ENCODE assay signal across 14 cellular contexts in the genomic region with DNA sequence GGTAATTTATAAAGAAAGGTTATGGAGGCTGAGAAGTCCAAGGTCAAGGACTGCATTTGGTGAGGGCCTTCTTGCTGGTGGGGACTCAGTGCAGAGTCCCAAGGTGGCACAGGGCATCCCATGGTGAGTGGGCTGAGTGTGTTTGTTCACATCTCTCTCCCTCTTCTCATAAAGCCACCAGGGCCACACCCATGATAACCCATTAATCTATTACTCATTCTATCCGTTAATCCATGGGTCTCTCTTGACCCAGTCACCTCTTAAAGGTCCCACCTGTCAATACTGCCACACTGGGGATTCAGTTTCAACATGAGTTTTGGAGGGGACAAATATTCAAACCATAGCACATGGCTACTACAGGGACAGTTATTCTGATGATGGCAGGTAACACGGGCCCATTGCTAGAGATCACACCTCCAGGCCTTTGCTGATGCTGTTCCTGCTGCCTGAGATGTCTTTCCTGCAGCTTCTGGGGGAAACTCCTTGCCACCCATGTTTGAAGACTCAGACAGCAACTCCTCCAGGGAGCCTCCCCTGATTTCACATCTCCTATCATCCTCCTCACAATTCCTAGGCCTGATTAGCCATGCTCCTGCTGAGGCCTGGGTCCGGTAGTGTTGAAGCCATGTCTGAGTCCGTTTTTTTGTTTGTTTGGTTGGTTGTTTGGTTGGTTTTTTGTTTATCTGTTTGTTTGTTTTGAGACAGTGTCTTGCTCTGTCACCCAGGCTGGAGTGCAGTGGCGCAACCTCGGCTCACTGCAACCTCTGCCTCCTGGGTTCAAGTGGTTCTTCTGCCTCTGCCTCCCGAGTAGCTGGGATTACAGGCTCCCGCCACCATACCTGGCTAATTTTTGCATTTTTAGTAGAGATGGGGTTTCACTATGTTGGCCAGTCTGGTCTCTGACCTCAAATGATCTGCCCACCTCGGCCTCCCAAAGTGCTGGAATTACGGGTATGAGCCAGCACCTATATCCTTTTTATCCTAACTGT. TPM values are rescaled to one million over a fixed set of nuclear protein-coding genes. Genes with fewer than 3 reads are reported as not detected.
A peak's percentile ranks its signal among the peaks of the same experiment; 100 is the strongest.
DNase-seq lines count a peak whose midpoint lies in the region; ATAC-seq and TF ChIP-seq lines count a peak whose summit lies in the region.
"Had no signal": no experiment of that assay in that cellular context is flagged by ENCODE, and none has a peak within 500 bp of the region (broad histone marks: within the 10 kb centered on the region; RNA-seq: fewer than 3 reads in every experiment).

No MANE protein-coding gene starts in this region.

- H2AFZ ChIP-seq in Loucy (ENCODE audit: low read length) = peak overlapping the region; percentile 70; the same call in 1 of the 2 replicates

- H3K27me3 Mint-ChIP-seq in activated naive CD8-positive, alpha-beta T cell treated with anti-CD3 and anti-CD28 coated beads, Interleukin-2, amount 50 U/mL, for 24 hours = no peaks in the 10 kb centered on the region

- no peaks in the 10 kb centered on the region for H3K9me3 Mint-ChIP-seq in activated naive CD8-positive, alpha-beta T cell treated with anti-CD3 and anti-CD28 coated beads, Interleukin-2, amount 50 U/mL, for 24 hours

- no peaks in the 10 kb centered on the region for H4K20me1 ChIP-seq in Loucy (ENCODE audit: insufficient read depth, low read length, poor library complexity, severe bottlenecking)

- H3F3A ChIP-seq in Loucy (ENCODE audit: low read depth) = no peaks in the 10 kb centered on the region

- H3K4me3 ChIP-seq in heart left ventricle (peak overlapping the region in 3 of 12 donors; percentile 14 to 15 (median 15)), Loucy (ENCODE audit: low read length, poor library complexity, severe bottlenecking) (no peak overlapping the region), thoracic aorta (peak overlapping the region; percentile 40)
- H3K4me3 ChIP-seq: testis had no signal

- no peaks in the 10 kb centered on the region for H3K79me2 ChIP-seq in Loucy (ENCODE audit: insufficient read depth, low read length)

- H3K27me3 ChIP-seq in heart left ventricle = no peaks in the 10 kb centered on the region
- H3K27me3 ChIP-seq in Loucy (ENCODE audit: insufficient read depth, low read length, poor library complexity, severe bottlenecking) = no peaks in the 10 kb centered on the region
- H3K27me3 ChIP-seq in thoracic aorta (replicated peaks; ENCODE audit: insufficient read depth) = no peaks in the 10 kb centered on the region
- H3K27me3 ChIP-seq: testis had no signal

- intact Hi-C loops in heart left ventricle (cut with DNase I) (loop anchor here in 2 of 10 donors (2.0 to 10.0 kb wide), 2 partner anchors 51 to 75 kb away; no protein-coding TSS in a partner anchor), cardiac septum (cut with DNase I) (loop anchor here (5.0 kb wide), 1 partner anchor 78 kb away; no protein-coding TSS in a partner anchor)

- no peak overlapping the region for H3K9ac ChIP-seq in Loucy (ENCODE audit: low read depth, low read length, poor library complexity, severe bottlenecking)

- TF ChIP-seq POLR2A in heart left ventricle (IDR thresholded peaks at IDR 0.05) = no peak

- no peak for ATAC-seq in heart left ventricle
- ATAC-seq in activated naive CD8-positive, alpha-beta T cell treated with anti-CD3 and anti-CD28 coated beads, Interleukin-2, amount 50 U/mL, for 24 hours = peak; percentile 80
- ATAC-seq in thoracic aorta (ENCODE audit: insufficient number of reproducible peaks, low FRiP score, low read depth) = no peak
- ATAC-seq in GM21515 (IDR thresholded peaks at IDR 0.05; ENCODE audit: unreplicated experiment) = no peak

- H3K36me3 Mint-ChIP-seq in activated naive CD8-positive, alpha-beta T cell treated with anti-CD3 and anti-CD28 coated beads, Interleukin-2, amount 50 U/mL, for 24 hours (ENCODE audit: low read depth) = no peaks in the 10 kb centered on the region

- H3K36me3 ChIP-seq in heart left ventricle (no peaks in the 10 kb centered on the region), Loucy (ENCODE audit: insufficient read depth, low read length) (no peaks in the 10 kb centered on the region), thoracic aorta (no peaks in the 10 kb centered on the region)

- DNase-seq in heart left ventricle (no peak), cardiac septum (ENCODE audit: low spot score) (no peak), thoracic aorta (ENCODE audit: low spot score) (no peak), NCI-H1105 treated with DMSO at 0.1 percent for 48 hours (lab: John Stamatoyannopoulos, UW) (no peak)
- no peak for DNase-seq in activated naive CD8-positive, alpha-beta T cell treated with anti-CD3 and anti-CD28 coated beads, Interleukin-2, amount 50 U/mL, for 24 hours
- DNase-seq: activated CD8-positive, alpha-beta memory T cell treated with anti-CD3 and anti-CD28 coated beads for 24 hours; activated gamma-delta T cell; Kasumi-1; testis had no signal

- TF ChIP-seq CTCF in heart left ventricle (IDR thresholded peaks at IDR 0.05) (no peak), Loucy (conservative IDR thresholded peaks at IDR 0.05; ENCODE audit: low read length) (no peak), thoracic aorta (IDR thresholded peaks at IDR 0.05) (no peak)

- peaks cover 0 to 32% (median 0%) of the 10 kb centered on the region in 12 donors for H3K4me1 ChIP-seq in heart left ventricle
- peaks cover 5% of the 10 kb centered on the region for H3K4me1 ChIP-seq in Loucy (ENCODE audit: insufficient read depth, low read length, poor library complexity, severe bottlenecking)
- peaks cover 0 to 12% of the 10 kb centered on the region in 2 donors for H3K4me1 ChIP-seq in thoracic aorta (ENCODE audit: control insufficient read depth in 1 of 2, low read depth in 2 of 2)

- H3K9me2 ChIP-seq in Loucy (replicated peaks; ENCODE audit: low read depth, low read length) = no peaks in the 10 kb centered on the region

- peak overlapping the region; percentile 54 for H3K4me2 ChIP-seq in Loucy (ENCODE audit: low read depth, low read length, poor library complexity, severe bottlenecking)

- H3K27ac Mint-ChIP-seq in activated naive CD8-positive, alpha-beta T cell treated with anti-CD3 and anti-CD28 coated beads, Interleukin-2, amount 50 U/mL, for 24 hours = no peak overlapping the region

- WGBS in heart left ventricle, 4 donors = 69 to 78% (median 73%) methylated on average over 10 of the region's 10 CpGs

- H3K27ac ChIP-seq in heart left ventricle = peak overlapping the region; percentile 44 to 86 (median 76)
- H3K27ac ChIP-seq in thoracic aorta = peak overlapping the region; percentile 33 to 51
- H3K27ac ChIP-seq: RWPE1, testis had no signal

- no peak overlapping the region for H3K4me3 Mint-ChIP-seq in activated naive CD8-positive, alpha-beta T cell treated with anti-CD3 and anti-CD28 coated beads, Interleukin-2, amount 50 U/mL, for 24 hours

- peaks cover 31% of the 10 kb centered on the region for H3K4me1 Mint-ChIP-seq in activated naive CD8-positive, alpha-beta T cell treated with anti-CD3 and anti-CD28 coated beads, Interleukin-2, amount 50 U/mL, for 24 hours

- H3K9me3 ChIP-seq in heart left ventricle (no peaks in the 10 kb centered on the region), Loucy (ENCODE audit: insufficient read depth, low read depth, low read length) (no peaks in the 10 kb centered on the region), thoracic aorta (no peaks in the 10 kb centered on the region)
- H3K9me3 ChIP-seq: testis had no signal

RNA-seq across cellular contexts. Expression of a gene that starts 16.1 kb away (rescaled TPM):
- 10 to 100 TPM in 1 of 9 donors, 1 to 10 TPM in 7, under 1 TPM in 1; 0.63 to 14.8 (median 2.7) TPM for total RNA-seq in heart left ventricle
- polyA plus RNA-seq in heart left ventricle = 1 to 10 TPM; 2.9 to 9.1 TPM
- total RNA-seq in cardiac septum = 1.7 TPM
- 10 to 100 TPM; 16.9 to 22.6 TPM for total RNA-seq in thoracic aorta

RNA-seq across cellular contexts. Expression of a gene that starts 29.2 kb away (rescaled TPM):
- total RNA-seq in heart left ventricle (not detected), cardiac septum (not detected), thoracic aorta (not detected)
- not detected for polyA plus RNA-seq in heart left ventricle
- total RNA-seq: liver, mucosa of gallbladder had no signal
- polyA plus RNA-seq: liver had no signal

RNA-seq across cellular contexts. Expression of a gene that starts 33.5 kb away (rescaled TPM):
- not detected for total RNA-seq in heart left ventricle
- polyA plus RNA-seq in heart left ventricle = not detected
- not detected for total RNA-seq in cardiac septum
- total RNA-seq in thoracic aorta = not detected
- total RNA-seq: liver, mucosa of gallbladder had no signal
- polyA plus RNA-seq: liver had no signal

RNA-seq across cellular contexts. Expression of a gene that starts 36.3 kb away (rescaled TPM):
- total RNA-seq in heart left ventricle (not detected), cardiac septum (not detected), thoracic aorta (not detected)
- not detected for polyA plus RNA-seq in heart left ventricle
- total RNA-seq: liver, mucosa of gallbladder had no signal
- polyA plus RNA-seq: liver had no signal

RNA-seq across cellular contexts. Expression of a gene that starts 41.2 kb away (rescaled TPM):
- total RNA-seq in heart left ventricle (not detected), cardiac septum (not detected), thoracic aorta (not detected)
- not detected for polyA plus RNA-seq in heart left ventricle
- total RNA-seq: liver, mucosa of gallbladder had no signal
- polyA plus RNA-seq: liver had no signal
